ENCODE assay signal across 1 cellular context in genomic region chr13:46166221-46166584, GRCh38.
TF ChIP-seq lines count a peak whose summit lies in the region.

No MANE protein-coding gene starts in this region.

TF ChIP-seq in GM12878, 131 proteins besides CTCF, POLR2A, EP300 and RAD21:
- TF ChIP-seq CBFB (IDR thresholded peaks at IDR 0.05; ENCODE audit: low read depth) (0 out of 2 replicates have a peak, but pooled peaks have one; percentile 23), SP1 (IDR thresholded peaks at IDR 0.05; ENCODE audit: low read depth, low read length) (no peak)
